1 cellular context compared by ENCODE assay signal in genomic region chr12:51908876-51909592, GRCh38.
TF ChIP-seq lines count a peak whose summit lies in the region.

No MANE protein-coding gene starts in this region.

TF ChIP-seq in K562, 482 proteins besides CTCF, POLR2A, EP300 and RAD21 (continues in another document):
- no peak for TF ChIP-seq BRF2 (IDR thresholded peaks at IDR 0.05; ENCODE audit: borderline replicate concordance, insufficient read depth, insufficient read length)
- peak; percentile 92 for TF ChIP-seq TCF3 (CRISPR knock-in tag; IDR thresholded peaks at IDR 0.05)
- peak; percentile 80 for TF ChIP-seq MEIS2 (IDR thresholded peaks at IDR 0.05; ENCODE audit: partially characterized antibody)
- TF ChIP-seq MECOM (CRISPR knock-in tag; IDR thresholded peaks at IDR 0.05), result no peak
- no peak; the same call in 1 of the 2 replicates for TF ChIP-seq NCOA1 (IDR thresholded peaks at IDR 0.05; ENCODE audit: low read depth)
- TF ChIP-seq NCOA4 (IDR thresholded peaks at IDR 0.05; ENCODE audit: partially characterized antibody), result no peak
- no peak for TF ChIP-seq DMBX1 (CRISPR knock-in tag; IDR thresholded peaks at IDR 0.05; ENCODE audit: borderline replicate concordance)
- no peak for TF ChIP-seq SRSF3 (IDR thresholded peaks at IDR 0.05; ENCODE audit: insufficient read depth, low read length)
- 0 out of 2 replicates have a peak, but pooled peaks have one; percentile 37 for TF ChIP-seq HDAC2 (IDR thresholded peaks at IDR 0.05)
- TF ChIP-seq RCOR1 (IDR thresholded peaks at IDR 0.05; ENCODE audit: borderline replicate concordance in 1 of 2, low read depth in 2 of 2, low read length in 2 of 2), result peak in 1 of 2 experiments; percentile 25; a peak in 1 of 4 replicates
- no peak for TF ChIP-seq TEAD1 (CRISPR knock-in tag; IDR thresholded peaks at IDR 0.05)
- TF ChIP-seq PTRF (tag; IDR thresholded peaks at IDR 0.05), result no peak
- TF ChIP-seq ZNF280B (CRISPR knock-in tag; IDR thresholded peaks at IDR 0.05), result no peak
- TF ChIP-seq CBX2 (IDR thresholded peaks at IDR 0.05; ENCODE audit: insufficient read depth, low read length, poor library complexity, severe bottlenecking), result no peak
- TF ChIP-seq XRCC5 (IDR thresholded peaks at IDR 0.05; ENCODE audit: low read depth, low read length), result no peak
- TF ChIP-seq TAL1 (IDR thresholded peaks at IDR 0.05), result peak; percentile 86
- peak; percentile 70 for TF ChIP-seq STAT5A (IDR thresholded peaks at IDR 0.05; ENCODE audit: borderline replicate concordance, low read length)
- no peak for TF ChIP-seq KLF1 (tag; IDR thresholded peaks at IDR 0.05)
- TF ChIP-seq ZNF583 (CRISPR knock-in tag; IDR thresholded peaks at IDR 0.05), result no peak
- TF ChIP-seq TAF15 (IDR thresholded peaks at IDR 0.05; ENCODE audit: low read depth, low read length), result no peak
- TF ChIP-seq ZNF224 (CRISPR knock-in tag; IDR thresholded peaks at IDR 0.05), result no peak
- peak; percentile 87 for TF ChIP-seq ARID1B (IDR thresholded peaks at IDR 0.05)
- no peak for TF ChIP-seq SAFB (IDR thresholded peaks at IDR 0.05; ENCODE audit: borderline replicate concordance, low read depth, low read length)
- peak; percentile 27; the same call in 1 of the 2 replicates for TF ChIP-seq CTBP1 (IDR thresholded peaks at IDR 0.05; ENCODE audit: borderline replicate concordance)
- no peak for TF ChIP-seq ZNF41 (CRISPR knock-in tag; conservative IDR thresholded peaks at IDR 0.05)
- TF ChIP-seq ZNF785 (CRISPR knock-in tag; IDR thresholded peaks at IDR 0.05), result no peak
- no peak for TF ChIP-seq KLF13 (tag; IDR thresholded peaks at IDR 0.05; ENCODE audit: borderline replicate concordance, low read depth)
- TF ChIP-seq POLR2AphosphoS5 (IDR thresholded peaks at IDR 0.05; ENCODE audit: control insufficient read depth, insufficient read depth, low read depth, low read length), result peak; percentile 61
- no peak for TF ChIP-seq ESRRB (CRISPR knock-in tag; IDR thresholded peaks at IDR 0.05; ENCODE audit: borderline replicate concordance)
- TF ChIP-seq POLR2AphosphoS2 (IDR thresholded peaks at IDR 0.05; ENCODE audit: low read length), result no peak
- peak; percentile 36; the same call in 1 of the 2 replicates for TF ChIP-seq PKNOX1 (IDR thresholded peaks at IDR 0.05)
- TF ChIP-seq JUND (IDR thresholded peaks at IDR 0.05; ENCODE audit: borderline replicate concordance, low read depth, low read length), result no peak
- no peak for TF ChIP-seq JUND (tag; IDR thresholded peaks at IDR 0.05; ENCODE audit: borderline replicate concordance, low read depth, low read length)
- TF ChIP-seq ZNF217 (CRISPR knock-in tag; IDR thresholded peaks at IDR 0.05), result no peak
- TF ChIP-seq GTF2B (IDR thresholded peaks at IDR 0.05; ENCODE audit: extremely low read depth, insufficient read length), result no peak
- no peak for TF ChIP-seq DEAF1 (CRISPR knock-in tag; IDR thresholded peaks at IDR 0.05)
- peak; percentile 78 for TF ChIP-seq MTA2 (IDR thresholded peaks at IDR 0.05; ENCODE audit: low read depth)
- TF ChIP-seq NFXL1 (CRISPR knock-in tag; IDR thresholded peaks at IDR 0.05), result no peak
- peak; percentile 72 for TF ChIP-seq GATA2 (CRISPR knock-in tag; IDR thresholded peaks at IDR 0.05)
- no peak for TF ChIP-seq ARID2 (IDR thresholded peaks at IDR 0.05)
- TF ChIP-seq TBL1XR1 (IDR thresholded peaks at IDR 0.05; ENCODE audit: low read length in 2 of 2), result no peak
- no peak for TF ChIP-seq ZBTB7A (IDR thresholded peaks at IDR 0.05; ENCODE audit: borderline replicate concordance, control insufficient read depth, low read depth, low read length)
- no peak for TF ChIP-seq XRCC3 (IDR thresholded peaks at IDR 0.05)
- no peak for TF ChIP-seq PBX2 (CRISPR knock-in tag; IDR thresholded peaks at IDR 0.05; ENCODE audit: low read depth)
- peak; percentile 27; the same call in 1 of the 2 replicates for TF ChIP-seq PBX2 (tag; conservative IDR thresholded peaks at IDR 0.05; ENCODE audit: low read depth)
- no peak for TF ChIP-seq PATZ1 (CRISPR knock-in tag; IDR thresholded peaks at IDR 0.05; ENCODE audit: borderline replicate concordance)
- TF ChIP-seq ATF1 (CRISPR knock-in tag; IDR thresholded peaks at IDR 0.05), result no peak
- TF ChIP-seq ATF1 (tag; IDR thresholded peaks at IDR 0.05), result no peak
- no peak for TF ChIP-seq MAX (CRISPR knock-in tag; IDR thresholded peaks at IDR 0.05)
- TF ChIP-seq PYGO2 (tag; IDR thresholded peaks at IDR 0.05), result no peak
- no peak for TF ChIP-seq ZNF740 (CRISPR knock-in tag; IDR thresholded peaks at IDR 0.05)
- TF ChIP-seq ZNF740 (tag; IDR thresholded peaks at IDR 0.05), result no peak
- TF ChIP-seq SOX6 (IDR thresholded peaks at IDR 0.05), result peak; percentile 10; the same call in 1 of the 2 replicates
- TF ChIP-seq DPF2 (IDR thresholded peaks at IDR 0.05), result peak; percentile 65
- TF ChIP-seq RBBP5 (IDR thresholded peaks at IDR 0.05; ENCODE audit: borderline replicate concordance, insufficient read depth, low read length, poor library complexity, severe bottlenecking), result no peak
- TF ChIP-seq DACH1 (IDR thresholded peaks at IDR 0.05; ENCODE audit: partially characterized antibody), result peak; percentile 87
- no peak for TF ChIP-seq FOXA3 (CRISPR knock-in tag; conservative IDR thresholded peaks at IDR 0.05 in 1 of 2, IDR thresholded peaks at IDR 0.05 in 1 of 2)
- TF ChIP-seq HLTF (IDR thresholded peaks at IDR 0.05), result no peak
- no peak for TF ChIP-seq ELF1 (tag; IDR thresholded peaks at IDR 0.05)
- no peak for TF ChIP-seq RBFOX2 (IDR thresholded peaks at IDR 0.05; ENCODE audit: low read depth, low read length)
- TF ChIP-seq SMARCA4 (IDR thresholded peaks at IDR 0.05), result 0 out of 2 replicates have a peak, but pooled peaks have one; percentile 38
- TF ChIP-seq GATAD2B (IDR thresholded peaks at IDR 0.05; ENCODE audit: borderline replicate concordance), result no peak
- no peak for TF ChIP-seq POLR2G (IDR thresholded peaks at IDR 0.05; ENCODE audit: low read depth, low read length)
- no peak for TF ChIP-seq BMI1 (IDR thresholded peaks at IDR 0.05; ENCODE audit: low read length)
- no peak for TF ChIP-seq RBM25 (IDR thresholded peaks at IDR 0.05; ENCODE audit: low read depth, low read length, severe bottlenecking)
- TF ChIP-seq ZNF133 (CRISPR knock-in tag; IDR thresholded peaks at IDR 0.05), result no peak
- no peak for TF ChIP-seq BHLHE40 (IDR thresholded peaks at IDR 0.05; ENCODE audit: low read length)
- TF ChIP-seq ELK3 (CRISPR knock-in tag; IDR thresholded peaks at IDR 0.05), result no peak
- TF ChIP-seq PML (IDR thresholded peaks at IDR 0.05; ENCODE audit: low read length), result peak; percentile 63; the same call in 1 of the 2 replicates
- TF ChIP-seq KHSRP (IDR thresholded peaks at IDR 0.05), result no peak
